23 cellular contexts compared by ENCODE assay signal in the genomic region with DNA sequence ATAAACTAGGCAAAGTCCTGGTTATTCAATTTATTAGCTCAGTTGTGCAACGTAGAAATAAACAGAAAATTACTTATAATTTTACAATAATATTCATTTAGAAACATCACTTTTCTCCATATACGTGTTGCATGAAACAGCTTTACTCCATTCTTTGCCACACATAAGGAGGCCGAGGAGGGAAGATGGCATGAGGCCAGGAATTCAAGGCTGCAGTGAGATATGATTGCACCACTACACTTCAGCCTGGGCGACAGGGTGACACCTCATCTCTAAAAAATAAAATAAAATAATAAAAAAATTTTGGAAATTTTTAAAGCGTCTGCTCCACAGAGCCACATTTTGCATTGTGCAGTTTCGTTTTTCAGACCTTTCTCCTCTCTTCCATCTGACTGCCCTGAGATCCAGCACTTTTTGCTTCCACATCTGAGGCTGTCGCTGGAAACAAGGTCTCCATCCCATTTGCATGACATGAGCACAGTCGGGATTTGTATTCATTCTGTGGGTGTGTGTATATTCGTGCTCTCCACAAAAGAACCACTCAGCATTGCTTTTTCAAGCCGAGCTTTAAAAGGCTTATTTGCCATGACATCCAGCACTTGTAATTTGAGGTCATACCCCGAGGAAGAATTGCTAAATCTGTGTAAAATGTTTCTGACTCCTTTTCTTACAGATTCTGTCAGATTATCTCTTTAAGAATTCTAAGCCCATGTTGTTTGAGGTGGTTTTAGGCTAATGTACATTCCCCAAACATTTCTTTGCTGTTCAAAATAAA.
DNase-seq lines count a peak whose midpoint lies in the region; ATAC-seq, FAIRE-seq and TF ChIP-seq lines count a peak whose summit lies in the region.
"Had no signal": no experiment of that assay in that cellular context is flagged by ENCODE, and none has a peak within 500 bp of the region (broad histone marks: within the 10 kb centered on the region; RNA-seq: fewer than 3 reads in every experiment).

No MANE protein-coding gene starts in this region.

- no peak overlapping the region for H2AK9ac ChIP-seq in IMR-90 (replicated peaks; ENCODE audit: low read depth, low read length, poor library complexity)

- no peak overlapping the region for H2BK20ac ChIP-seq in IMR-90 (ENCODE audit: low read depth, low read length)

- CTCF ChIA-PET in AG04450 (lab: Charles Lee) (interaction anchor here (0.6 to 1.5 kb wide), 5 partner anchors 8 to 206 kb away, joined by 3 to 8 read pairs (median 3); no protein-coding TSS in a partner anchor), IMR-90 (lab: Yijun Ruan, JAX) (interaction anchor here (0.5 to 1.1 kb wide), 6 partner anchors 9 to 1803 kb away, joined by 3 to 9 read pairs (median 3); no protein-coding TSS in a partner anchor)

- H3K27ac ChIP-seq in AG04450 (ENCODE audit: low read depth, low read length) (no peak overlapping the region), IMR-90 (ENCODE audit: insufficient read depth, low read length) (peak overlapping the region; percentile 37; the same call in 1 of the 2 replicates), astrocyte (ENCODE audit: low read depth, low read length) (no peak overlapping the region)
- H3K27ac ChIP-seq: breast epithelium, upper lobe of left lung had no signal

- BruUV-seq in IMR-90 (replicated peaks; lab: Mats Ljungman, UMichigan), result no TSS peak

- no peak overlapping the region for H4K91ac ChIP-seq in IMR-90 (ENCODE audit: insufficient read depth, low read depth, low read length)

- no peak overlapping the region for H4K8ac ChIP-seq in IMR-90 (ENCODE audit: low read depth in 2 of 2, low read length in 2 of 2)

- H3K9ac ChIP-seq in IMR-90 (ENCODE audit: low read depth, low read length) (0 out of 2 replicates have a peak overlapping the region, but pooled peaks have one; percentile 13), astrocyte (ENCODE audit: low read length) (no peak overlapping the region)

- in situ Hi-C loops in IMR-90 (cut with MboI; ENCODE audit: low sequenced_read_pairs), result no loop called here

- POLR2A ChIA-PET in AG04450 (lab: Yijun Ruan, JAX), result interaction anchor here (0.6 kb wide), 1 partner anchor 68 kb away, joined by 3 read pairs; no protein-coding TSS in a partner anchor
- POLR2A ChIA-PET in IMR-90 (lab: Charles Lee; ENCODE audit: unreplicated experiment), result interaction anchor here (0.5 to 0.6 kb wide), 2 partner anchors 108 to 1097 kb away, joined by 3 to 4 read pairs; no protein-coding TSS in a partner anchor

- no CpG with 5 or more reads among the region's 11 CpGs for WGBS in IMR-90 (ENCODE audit: extremely low coverage in 2 of 2, insufficient read length in 1 of 2), 2 experiments

- H3K4me2 ChIP-seq in IMR-90 (ENCODE audit: low read depth, low read length) (peak overlapping the region; percentile 94), astrocyte (ENCODE audit: low read length) (peak overlapping the region; percentile 46)

- TF ChIP-seq POLR2A in IMR-90 (IDR thresholded peaks at IDR 0.05; ENCODE audit: low read depth, low read length), result no peak

- no peak overlapping the region for H3K23ac ChIP-seq in IMR-90 (ENCODE audit: low read depth, low read length)

- H3K27me3 Mint-ChIP-seq in astrocyte (ENCODE audit: low read depth, unreplicated experiment) (peaks cover 41% of the 10 kb centered on the region), nephron (ENCODE audit: low read depth) (peaks cover 4% of the 10 kb centered on the region)
- H3K27me3 Mint-ChIP-seq: activated B cell treated with CpG ODN at 0.5 μM for 24 hours; stimulated activated naive B cell treated with anti-CD40 and anti-IgM and Interleukin-4, amounts not matched to agents 10 μg/mL and 1 μg/mL and 100 μg/mL, for 72 hours had no signal

- no peak for FAIRE-seq in astrocyte (lab: Jason Lieb, UNC)

- no peak for TF ChIP-seq RAD21 in IMR-90 (IDR thresholded peaks at IDR 0.05; ENCODE audit: low read length)

- ATAC-seq in IMR-90 (ENCODE audit: low read depth), result peak; percentile 66
- ATAC-seq: natural killer cell; stimulated activated naive B cell treated with anti-CD40 and anti-IgM and Interleukin-4, amounts not matched to agents 10 μg/mL and 1 μg/mL and 100 μg/mL, for 72 hours; T-helper 17 cell had no signal

- dilution Hi-C loops in IMR-90 (cut with HindIII; ENCODE audit: low sequenced_read_pairs, unreplicated experiment), result no loop called here

- no peaks in the 10 kb centered on the region for H3K79me2 ChIP-seq in astrocyte (ENCODE audit: insufficient read depth, low read length)

- H3K27ac Mint-ChIP-seq in astrocyte (ENCODE audit: unreplicated experiment) (no peak overlapping the region), nephron (peak overlapping the region; percentile 10 to 88 (median 77))
- H3K27ac Mint-ChIP-seq: activated B cell treated with CpG ODN at 0.5 μM for 24 hours; activated naive CD8-positive, alpha-beta T cell treated with anti-CD3 and anti-CD28 coated beads for 36 hours; activated T-helper 1 cell treated with anti-CD3 and anti-CD28 coated beads, Interleukin-12 subunit alpha, Interleukin-12 subunit beta, Interleukin-2, Interleukin-4 antibody, amounts not matched to agents 30 ng/mL and 10 ng/mL and 1 ng/mL, durations not matched to agents 14 hours and 24 hours and 36 hours; CD4-positive, alpha-beta T cell; memory B cell; natural killer cell; stimulated activated naive B cell treated with anti-CD40 and anti-IgM and Interleukin-4, amounts not matched to agents 10 μg/mL and 1 μg/mL and 100 μg/mL, for 72 hours; T-helper 17 cell had no signal

- H3K4me3 Mint-ChIP-seq in astrocyte (ENCODE audit: unreplicated experiment) (no peak overlapping the region), nephron (peak overlapping the region in 1 of 3 experiments; percentile 45)
- H3K4me3 Mint-ChIP-seq: activated B cell treated with CpG ODN at 0.5 μM for 24 hours; activated naive CD8-positive, alpha-beta T cell treated with anti-CD3 and anti-CD28 coated beads for 36 hours; activated T-helper 1 cell treated with anti-CD3 and anti-CD28 coated beads, Interleukin-12 subunit alpha, Interleukin-12 subunit beta, Interleukin-2, Interleukin-4 antibody, amounts not matched to agents 30 ng/mL and 10 ng/mL and 1 ng/mL, durations not matched to agents 14 hours and 24 hours and 36 hours; CD4-positive, alpha-beta T cell; memory B cell; natural killer cell; stimulated activated naive B cell treated with anti-CD40 and anti-IgM and Interleukin-4, amounts not matched to agents 10 μg/mL and 1 μg/mL and 100 μg/mL, for 72 hours; T-helper 17 cell had no signal

- intact Hi-C loops in IMR-90 (cut with micrococcal nuclease), result no loop called here

- H3K56ac ChIP-seq in IMR-90 (ENCODE audit: extremely low read depth, insufficient read depth, low read length), result no peak overlapping the region

- no peak overlapping the region for H2BK120ac ChIP-seq in IMR-90 (ENCODE audit: low read depth, low read length)

- H2AFZ ChIP-seq in IMR-90 (replicated peaks; ENCODE audit: low read length, poor library complexity) (no peak overlapping the region), astrocyte (ENCODE audit: low read depth, low read length) (no peak overlapping the region)

- no peak overlapping the region for H2AK5ac ChIP-seq in IMR-90 (ENCODE audit: low read depth, low read length)

- H3K36me3 Mint-ChIP-seq in astrocyte (ENCODE audit: low read depth, unreplicated experiment) (no peaks in the 10 kb centered on the region), nephron (ENCODE audit: low read depth) (no peaks in the 10 kb centered on the region)
- H3K36me3 Mint-ChIP-seq: activated naive CD8-positive, alpha-beta T cell treated with anti-CD3 and anti-CD28 coated beads for 36 hours; memory B cell; natural killer cell; stimulated activated naive B cell treated with anti-CD40 and anti-IgM and Interleukin-4, amounts not matched to agents 10 μg/mL and 1 μg/mL and 100 μg/mL, for 72 hours had no signal

- H3K18ac ChIP-seq in IMR-90 (ENCODE audit: low read depth, low read length), result no peak overlapping the region

- no peak overlapping the region for H3K4ac ChIP-seq in IMR-90 (ENCODE audit: low read depth, low read length)

- no peaks in the 10 kb centered on the region for H4K20me1 ChIP-seq in IMR-90 (ENCODE audit: insufficient read depth, low read length)
- no peaks in the 10 kb centered on the region for H4K20me1 ChIP-seq in astrocyte (ENCODE audit: insufficient read depth, low read length)

- TF ChIP-seq CTCF in AG04450 (IDR thresholded peaks at IDR 0.05; ENCODE audit: low read depth, low read length) (no peak), IMR-90 (conservative IDR thresholded peaks at IDR 0.05; ENCODE audit: low read depth, low read length) (no peak), astrocyte (IDR thresholded peaks at IDR 0.05; ENCODE audit: insufficient read depth, low read depth, low read length) (no peak), nephron (IDR thresholded peaks at IDR 0.05; ENCODE audit: unreplicated experiment in 3 of 3) (no peak)

- H2BK5ac ChIP-seq in IMR-90 (ENCODE audit: low read depth, low read length, poor library complexity, severe bottlenecking), result no peak overlapping the region

- H3K4me1 Mint-ChIP-seq in astrocyte (ENCODE audit: low read depth, unreplicated experiment), result no peaks in the 10 kb centered on the region
- H3K4me1 Mint-ChIP-seq in nephron, result peaks cover 32% of the 10 kb centered on the region
- H3K4me1 Mint-ChIP-seq: activated B cell treated with CpG ODN at 0.5 μM for 24 hours; activated naive CD8-positive, alpha-beta T cell treated with anti-CD3 and anti-CD28 coated beads for 36 hours; memory B cell; natural killer cell; stimulated activated naive B cell treated with anti-CD40 and anti-IgM and Interleukin-4, amounts not matched to agents 10 μg/mL and 1 μg/mL and 100 μg/mL, for 72 hours; T-helper 17 cell had no signal

- no peaks in the 10 kb centered on the region for H3K9me1 ChIP-seq in IMR-90 (ENCODE audit: insufficient read depth, low read length)

- H3K4me1 ChIP-seq in IMR-90 (ENCODE audit: control insufficient read depth, insufficient read depth, low read length) (peaks cover 2% of the 10 kb centered on the region; the same call in 1 of the 2 replicates), astrocyte (ENCODE audit: insufficient read depth, low read length) (no peaks in the 10 kb centered on the region)
- H3K4me1 ChIP-seq: breast epithelium, upper lobe of left lung had no signal

- H3K9me3 ChIP-seq in AG04450 (ENCODE audit: control insufficient read depth, insufficient read depth, low read length) (no peaks in the 10 kb centered on the region; the same call in 1 of the 2 replicates), IMR-90 (ENCODE audit: control insufficient read depth, insufficient read depth, low read length) (no peaks in the 10 kb centered on the region), astrocyte (ENCODE audit: insufficient read depth, low read depth, low read length) (no peaks in the 10 kb centered on the region)
- H3K9me3 ChIP-seq: breast epithelium, upper lobe of left lung had no signal

- peaks cover 3% of the 10 kb centered on the region for H3K9me3 Mint-ChIP-seq in astrocyte (ENCODE audit: unreplicated experiment)
- no peaks in the 10 kb centered on the region for H3K9me3 Mint-ChIP-seq in nephron
- H3K9me3 Mint-ChIP-seq: activated B cell treated with CpG ODN at 0.5 μM for 24 hours; activated naive CD8-positive, alpha-beta T cell treated with anti-CD3 and anti-CD28 coated beads for 36 hours; activated T-helper 1 cell treated with anti-CD3 and anti-CD28 coated beads, Interleukin-12 subunit alpha, Interleukin-12 subunit beta, Interleukin-2, Interleukin-4 antibody, amounts not matched to agents 30 ng/mL and 10 ng/mL and 1 ng/mL, durations not matched to agents 14 hours and 24 hours and 36 hours; CD4-positive, alpha-beta T cell; natural killer cell had no signal

- H3K27me3 ChIP-seq in AG04450 (ENCODE audit: control insufficient read depth, insufficient read depth, low read length) (peaks cover 1% of the 10 kb centered on the region), IMR-90 (ENCODE audit: control insufficient read depth, insufficient read depth, low read length) (no peaks in the 10 kb centered on the region), astrocyte (ENCODE audit: insufficient read depth, low read length) (no peaks in the 10 kb centered on the region)
- H3K27me3 ChIP-seq: breast epithelium, upper lobe of left lung had no signal

- no peak overlapping the region for H4K5ac ChIP-seq in IMR-90 (ENCODE audit: low read depth, low read length)

- H3K4me3 ChIP-seq in AG04450 (ENCODE audit: low read depth, low read length), result peak overlapping the region; percentile 32; the same call in 1 of the 2 replicates
- H3K4me3 ChIP-seq in IMR-90 (ENCODE audit: insufficient read depth, low read depth, low read length), result no peak overlapping the region
- H3K4me3 ChIP-seq in astrocyte (ENCODE audit: insufficient read depth, low read depth, low read length), result no peak overlapping the region
- H3K4me3 ChIP-seq: breast epithelium, upper lobe of left lung had no signal

- DNase-seq in AG04450 (ENCODE audit: low read depth, low spot score) (no peak), IMR-90 (peak; percentile 7), astrocyte (ENCODE audit: low read depth) (no peak), NCI-H524 treated with DMSO at 0.1 percent for 48 hours (lab: John Stamatoyannopoulos, UW) (no peak), NCI-H510A treated with DMSO at 0.1 percent for 48 hours (lab: John Stamatoyannopoulos, UW) (no peak)
- no peak for DNase-seq in stimulated activated CD4-positive, alpha-beta T cell treated with anti-CD3 and anti-CD28 coated beads, Interleukin-2, amount 100 ng/mL, for 24 hours
- DNase-seq in activated naive CD4-positive, alpha-beta T cell treated with anti-CD3 and anti-CD28 coated beads, Interleukin-2, amount 50 U/mL, for 16 hours, result no peak
- DNase-seq: activated B cell treated with CpG ODN at 0.5 μM for 24 hours; activated naive CD8-positive, alpha-beta T cell treated with anti-CD3 and anti-CD28 coated beads for 36 hours; CD4-positive, alpha-beta T cell; DMS53; glutamatergic neuron; Kasumi-1; natural killer cell; NCI-H1417 treated with DMSO at 0.1 percent for 48 hours; SIG-M5; stimulated activated naive B cell treated with anti-CD40 and anti-IgM and Interleukin-4, amounts not matched to agents 10 μg/mL and 1 μg/mL and 100 μg/mL, for 72 hours; T-helper 17 cell had no signal

- H2BK15ac ChIP-seq in IMR-90 (ENCODE audit: low read depth, low read length), result no peak overlapping the region

- H3K14ac ChIP-seq in IMR-90 (replicated peaks; ENCODE audit: low read depth, low read length), result no peak overlapping the region

- no peaks in the 10 kb centered on the region for H3K79me1 ChIP-seq in IMR-90 (ENCODE audit: low read depth in 1 of 2, low read length in 2 of 2)

- H3K36me3 ChIP-seq in IMR-90 (ENCODE audit: control insufficient read depth, insufficient read depth, low read length) (no peaks in the 10 kb centered on the region), astrocyte (ENCODE audit: insufficient read depth, low read length) (no peaks in the 10 kb centered on the region)
- H3K36me3 ChIP-seq: breast epithelium, upper lobe of left lung had no signal
